In the genomic region with DNA sequence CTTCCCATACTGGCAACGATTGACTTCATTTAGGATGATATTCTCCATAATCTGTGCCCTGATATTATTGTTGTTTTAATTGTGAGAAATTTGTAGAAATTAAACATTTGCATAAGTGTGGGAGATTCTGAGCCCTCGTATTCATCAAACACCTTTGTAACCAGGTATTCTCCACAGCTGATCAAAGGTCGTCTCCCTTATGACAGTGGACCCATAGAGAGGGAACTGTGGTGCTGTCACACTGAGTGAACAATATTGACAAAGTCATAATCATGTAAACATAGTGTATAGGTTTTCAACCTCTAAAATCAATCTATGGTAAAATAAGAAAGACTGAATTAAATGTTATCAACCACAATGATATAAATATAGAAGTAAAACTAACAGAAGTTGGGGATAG, we compare ENCODE assay signal across 19 cellular contexts.
"Had no signal": no experiment of that assay in that cellular context is flagged by ENCODE, and none has a peak within 500 bp of the region (broad histone marks: within the 10 kb centered on the region; RNA-seq: fewer than 3 reads in every experiment).

No MANE protein-coding gene starts in this region.

- ATAC-seq: activated CD8-positive, alpha-beta T cell treated with anti-CD3 and anti-CD28 coated beads for 36 hours; activated naive CD8-positive, alpha-beta T cell treated with anti-CD3 and anti-CD28 coated beads, Interleukin-2, amount 50 U/mL, for 24 hours; activated T-cell treated with anti-CD3 and anti-CD28 coated beads, Interleukin-2, amount 50 U/mL, for 4 hours; gastrocnemius medialis; naive thymus-derived CD8-positive, alpha-beta T cell; sciatic nerve had no signal

- H3K9ac ChIP-seq: parathyroid adenoma had no signal

- H3K79me2 ChIP-seq: parathyroid adenoma had no signal

- H3K9me3 ChIP-seq: gastrocnemius medialis, left ventricle myocardium inferior, stomach, thoracic aorta had no signal

- H3K27ac Mint-ChIP-seq: activated CD8-positive, alpha-beta T cell treated with anti-CD3 and anti-CD28 coated beads for 36 hours; activated naive CD4-positive, alpha-beta T cell treated with anti-CD3 and anti-CD28 coated beads, Interleukin-2, amount 10 ng/mL, durations not matched to agents 7 days and 5 days; activated naive CD8-positive, alpha-beta T cell treated with anti-CD3 and anti-CD28 coated beads, Interleukin-2, amount 50 U/mL, for 24 hours; naive thymus-derived CD8-positive, alpha-beta T cell; stimulated activated effector memory CD8-positive, alpha-beta T cell treated with anti-CD3 and anti-CD28 coated beads, Interleukin-12 subunit alpha, Interleukin-12 subunit beta, amount 100 ng/mL, for 72 hours; T-helper 1 cell treated with Interleukin-12 subunit alpha and Interleukin-12 subunit beta and Interleukin-4 antibody, amounts not matched to agents 30 μg/mL and 1 μg/mL, for 36 hours had no signal

- H3K4me3 Mint-ChIP-seq: activated CD8-positive, alpha-beta T cell treated with anti-CD3 and anti-CD28 coated beads for 36 hours; activated naive CD4-positive, alpha-beta T cell treated with anti-CD3 and anti-CD28 coated beads, Interleukin-2, amount 10 ng/mL, durations not matched to agents 7 days and 5 days; activated naive CD8-positive, alpha-beta T cell treated with anti-CD3 and anti-CD28 coated beads, Interleukin-2, amount 50 U/mL, for 24 hours; activated T-cell treated with anti-CD3 and anti-CD28 coated beads, Interleukin-2, amount 50 U/mL, for 4 hours; brain; naive thymus-derived CD8-positive, alpha-beta T cell; stimulated activated effector memory CD8-positive, alpha-beta T cell treated with anti-CD3 and anti-CD28 coated beads, Interleukin-12 subunit alpha, Interleukin-12 subunit beta, amount 100 ng/mL, for 72 hours; T-helper 1 cell treated with Interleukin-12 subunit alpha and Interleukin-12 subunit beta and Interleukin-4 antibody, amounts not matched to agents 30 μg/mL and 1 μg/mL, for 36 hours had no signal

- H3K36me3 ChIP-seq: gastrocnemius medialis, left ventricle myocardium inferior, stomach, thoracic aorta, WERI-Rb-1 had no signal

- DNase-seq: activated CD4-positive, alpha-beta T cell treated with anti-CD3 and anti-CD28 coated beads for 1 hour; activated CD8-positive, alpha-beta T cell treated with anti-CD3 and anti-CD28 coated beads for 36 hours; activated effector memory CD4-positive, alpha-beta T cell treated with Interleukin-2 at 50 U/mL for 16 hours; activated naive CD4-positive, alpha-beta T cell treated with anti-CD3 and anti-CD28 coated beads, Interleukin-2, amount 10 ng/mL, durations not matched to agents 7 days and 5 days; activated naive CD8-positive, alpha-beta T cell treated with anti-CD3 and anti-CD28 coated beads, Interleukin-2, amount 50 U/mL, for 24 hours; activated T-cell treated with anti-CD3 and anti-CD28 coated beads, Interleukin-2, amount 50 U/mL, for 4 hours; cortex of kidney; gastrocnemius medialis; left ventricle myocardium inferior; naive thymus-derived CD8-positive, alpha-beta T cell; stimulated activated CD4-positive, alpha-beta T cell treated with anti-CD3 and anti-CD28 coated beads, Interleukin-4, amount 100 ng/mL, for 24 hours; stomach; WERI-Rb-1 had no signal

- H3K4me1 ChIP-seq: parathyroid adenoma had no signal

- H3K9me3 Mint-ChIP-seq: activated CD8-positive, alpha-beta T cell treated with anti-CD3 and anti-CD28 coated beads for 36 hours; activated naive CD4-positive, alpha-beta T cell treated with anti-CD3 and anti-CD28 coated beads, Interleukin-2, amount 10 ng/mL, durations not matched to agents 7 days and 5 days; activated naive CD8-positive, alpha-beta T cell treated with anti-CD3 and anti-CD28 coated beads, Interleukin-2, amount 50 U/mL, for 24 hours; activated T-cell treated with anti-CD3 and anti-CD28 coated beads, Interleukin-2, amount 50 U/mL, for 4 hours; naive thymus-derived CD8-positive, alpha-beta T cell; stimulated activated effector memory CD8-positive, alpha-beta T cell treated with anti-CD3 and anti-CD28 coated beads, Interleukin-12 subunit alpha, Interleukin-12 subunit beta, amount 100 ng/mL, for 72 hours; T-helper 1 cell treated with Interleukin-12 subunit alpha and Interleukin-12 subunit beta and Interleukin-4 antibody, amounts not matched to agents 30 μg/mL and 1 μg/mL, for 36 hours had no signal

- H3K27me3 ChIP-seq: gastrocnemius medialis, stomach had no signal

- H3K27ac ChIP-seq: gastrocnemius medialis, left ventricle myocardium inferior, parathyroid adenoma, stomach, thoracic aorta, WERI-Rb-1 had no signal

- H3K27me3 Mint-ChIP-seq: activated CD8-positive, alpha-beta T cell treated with anti-CD3 and anti-CD28 coated beads for 36 hours had no signal

- H3K4me3 ChIP-seq: gastrocnemius medialis, left ventricle myocardium inferior, stomach, thoracic aorta had no signal

- H3K36me3 Mint-ChIP-seq: activated naive CD4-positive, alpha-beta T cell treated with anti-CD3 and anti-CD28 coated beads, Interleukin-2, amount 10 ng/mL, durations not matched to agents 7 days and 5 days; brain; naive thymus-derived CD8-positive, alpha-beta T cell; stimulated activated effector memory CD8-positive, alpha-beta T cell treated with anti-CD3 and anti-CD28 coated beads, Interleukin-12 subunit alpha, Interleukin-12 subunit beta, amount 100 ng/mL, for 72 hours had no signal
